ENCODE assay signal across 28 cellular contexts in genomic region chr1:20149601-20150325, GRCh38. TPM values are rescaled to one million over a fixed set of nuclear protein-coding genes. Genes with fewer than 3 reads are reported as not detected.
"Had no signal": no experiment of that assay in that cellular context is flagged by ENCODE, and none has a peak within 500 bp of the region (broad histone marks: within the 10 kb centered on the region; RNA-seq: fewer than 3 reads in every experiment).

No MANE protein-coding gene starts in this region.

- DNase-seq: cortex of kidney; effector CD8-positive, alpha-beta T cell; heart right ventricle; hypothalamus; mucosa of descending colon; naive thymus-derived CD8-positive, alpha-beta T cell; occipital lobe; psoas muscle; retina; stimulated activated CD4-positive, alpha-beta T cell treated with anti-CD3 and anti-CD28 coated beads, Interleukin-15, amount 100 ng/mL, for 24 hours; stimulated activated CD4-positive, alpha-beta T cell treated with anti-CD3 and anti-CD28 coated beads, Interleukin-1b, Interleukin-23, amount 100 ng/mL, for 48 hours; stimulated activated CD4-positive, alpha-beta T cell treated with anti-CD3 and anti-CD28 coated beads, Interleukin-4, amount 100 ng/mL, for 24 hours; tibial artery had no signal

- H3K9me3 ChIP-seq: heart right ventricle, mucosa of descending colon, psoas muscle, right lobe of liver, spleen, tibial artery had no signal

- H3K4me1 ChIP-seq: parathyroid adenoma had no signal

- H3K4me3 Mint-ChIP-seq: naive thymus-derived CD8-positive, alpha-beta T cell; neural progenitor cell; stimulated activated memory B cell treated with anti-CD40 and anti-IgM and Interleukin-4, amounts not matched to agents 10 μg/mL and 1 μg/mL and 100 μg/mL, for 72 hours; stimulated activated naive CD8-positive, alpha-beta T cell treated with anti-CD3 and anti-CD28 coated beads, Interleukin-15, Interleukin-2, amounts not matched to agents 100 ng/mL and 50 ng/mL, for 24 hours had no signal

- H3K27ac ChIP-seq: dorsolateral prefrontal cortex, heart right ventricle, neural progenitor cell, parathyroid adenoma, psoas muscle, right lobe of liver, spleen, tibial artery had no signal

- H3K27me3 ChIP-seq: dorsolateral prefrontal cortex, neural progenitor cell, right lobe of liver, spleen had no signal

- H3K36me3 Mint-ChIP-seq: naive thymus-derived CD8-positive, alpha-beta T cell; neural progenitor cell; stimulated activated memory B cell treated with anti-CD40 and anti-IgM and Interleukin-4, amounts not matched to agents 10 μg/mL and 1 μg/mL and 100 μg/mL, for 72 hours had no signal

- H3K27ac Mint-ChIP-seq: naive thymus-derived CD8-positive, alpha-beta T cell; neural progenitor cell; stimulated activated memory B cell treated with anti-CD40 and anti-IgM and Interleukin-4, amounts not matched to agents 10 μg/mL and 1 μg/mL and 100 μg/mL, for 72 hours; stimulated activated naive CD8-positive, alpha-beta T cell treated with anti-CD3 and anti-CD28 coated beads, Interleukin-15, Interleukin-2, amounts not matched to agents 100 ng/mL and 50 ng/mL, for 24 hours had no signal

- H3K4me3 ChIP-seq: dorsolateral prefrontal cortex, heart right ventricle, mucosa of descending colon, neural progenitor cell, psoas muscle, right lobe of liver, spleen, tibial artery had no signal

- H3K9me3 Mint-ChIP-seq: naive thymus-derived CD8-positive, alpha-beta T cell; neural progenitor cell; stimulated activated memory B cell treated with anti-CD40 and anti-IgM and Interleukin-4, amounts not matched to agents 10 μg/mL and 1 μg/mL and 100 μg/mL, for 72 hours; stimulated activated naive CD8-positive, alpha-beta T cell treated with anti-CD3 and anti-CD28 coated beads, Interleukin-15, Interleukin-2, amounts not matched to agents 100 ng/mL and 50 ng/mL, for 24 hours had no signal

- H3K27me3 Mint-ChIP-seq: stimulated activated memory B cell treated with anti-CD40 and anti-IgM and Interleukin-4, amounts not matched to agents 10 μg/mL and 1 μg/mL and 100 μg/mL, for 72 hours; stimulated activated naive CD8-positive, alpha-beta T cell treated with anti-CD3 and anti-CD28 coated beads, Interleukin-15, Interleukin-2, amounts not matched to agents 100 ng/mL and 50 ng/mL, for 24 hours had no signal

- H3K36me3 ChIP-seq: heart right ventricle, neural progenitor cell, right lobe of liver, spleen, tibial artery had no signal

- ATAC-seq: esophagus mucosa; heart right ventricle; left lobe of liver; mucosa of descending colon; naive thymus-derived CD8-positive, alpha-beta T cell; psoas muscle; right lobe of liver had no signal

RNA-seq across cellular contexts. Expression of gene PLA2G2F, which starts 10.6 kb away (rescaled TPM):
- total RNA-seq: fibroblast of lung; frontal cortex; glomerular endothelial cell; heart right ventricle; left lobe of liver; naive thymus-derived CD8-positive, alpha-beta T cell; occipital lobe; psoas muscle; right lobe of liver; skeletal muscle tissue; spleen; temporal lobe had no signal

RNA-seq across cellular contexts. Expression of gene PLA2G2D, which starts 30.4 kb away (rescaled TPM):
- total RNA-seq: fibroblast of lung; frontal cortex; glomerular endothelial cell; left lobe of liver; lower leg skin; naive thymus-derived CD8-positive, alpha-beta T cell; occipital lobe; psoas muscle; skeletal muscle tissue; temporal lobe had no signal

RNA-seq across cellular contexts. Expression of gene UBXN10, which starts 36.1 kb away (rescaled TPM):
- total RNA-seq: naive thymus-derived CD8-positive, alpha-beta T cell had no signal

RNA-seq across cellular contexts. Expression of gene PLA2G2C, which starts 36.6 kb away (rescaled TPM):
- total RNA-seq: fibroblast of lung; frontal cortex; glomerular endothelial cell; heart right ventricle; left lobe of liver; naive thymus-derived CD8-positive, alpha-beta T cell; occipital lobe; psoas muscle; right lobe of liver; skeletal muscle tissue; temporal lobe had no signal
